In genomic region chr6:162621246-162621645, GRCh38 we compare ENCODE assay signal across 11 cellular contexts.
DNase-seq lines count a peak whose midpoint lies in the region; ATAC-seq, FAIRE-seq and TF ChIP-seq lines count a peak whose summit lies in the region.
"Had no signal": no experiment of that assay in that cellular context is flagged by ENCODE, and none has a peak within 500 bp of the region (broad histone marks: within the 10 kb centered on the region; RNA-seq: fewer than 3 reads in every experiment).

No MANE protein-coding gene starts in this region.

- ATAC-seq in heart right ventricle (peak in 6 of 8 donors; percentile 20 to 78 (median 46)), aorta (ENCODE audit: low FRiP score) (no peak)

- H3K27me3 Mint-ChIP-seq in stimulated activated naive CD8-positive, alpha-beta T cell treated with anti-CD3 and anti-CD28 coated beads, Interleukin-15, Interleukin-2, amounts not matched to agents 100 ng/mL and 50 ng/mL, for 24 hours: no peaks in the 10 kb centered on the region
- H3K27me3 Mint-ChIP-seq: central memory CD8-positive, alpha-beta T cell had no signal

- H3K27ac Mint-ChIP-seq in stimulated activated naive CD8-positive, alpha-beta T cell treated with anti-CD3 and anti-CD28 coated beads, Interleukin-15, Interleukin-2, amounts not matched to agents 100 ng/mL and 50 ng/mL, for 24 hours: peak overlapping the region; percentile 31

- WGBS in heart right ventricle, 2 donors: 40 to 55% methylated on average over 4 of the region's 4 CpGs
- WGBS in aorta, 2 donors: 61 to 63% methylated on average over 4 of the region's 4 CpGs

- DNase-seq in heart right ventricle: no peak
- DNase-seq in left ventricle myocardium inferior: no peak
- peak; percentile 4 for DNase-seq in RPMI7951 (ENCODE audit: low read depth)
- DNase-seq in fibroblast of villous mesenchyme (ENCODE audit: low read depth): peak; percentile 10
- no peak for DNase-seq in aorta
- DNase-seq in EL: no peak
- no peak for DNase-seq in HTR-8/SVneo (ENCODE audit: insufficient read length, low spot score)
- DNase-seq: posterior cingulate gyrus had no signal

- H3K4me3 Mint-ChIP-seq in stimulated activated naive CD8-positive, alpha-beta T cell treated with anti-CD3 and anti-CD28 coated beads, Interleukin-15, Interleukin-2, amounts not matched to agents 100 ng/mL and 50 ng/mL, for 24 hours: no peak overlapping the region
- H3K4me3 Mint-ChIP-seq: central memory CD8-positive, alpha-beta T cell had no signal

- no peaks in the 10 kb centered on the region for H3K9me3 Mint-ChIP-seq in stimulated activated naive CD8-positive, alpha-beta T cell treated with anti-CD3 and anti-CD28 coated beads, Interleukin-15, Interleukin-2, amounts not matched to agents 100 ng/mL and 50 ng/mL, for 24 hours
- H3K9me3 Mint-ChIP-seq: central memory CD8-positive, alpha-beta T cell had no signal

- H3K27ac ChIP-seq in heart right ventricle: no peak overlapping the region
- H3K27ac ChIP-seq in left ventricle myocardium inferior (replicated peaks): no peak overlapping the region
- H3K27ac ChIP-seq in aorta (ENCODE audit: low read depth in 1 of 2, low read length in 2 of 2): no peak overlapping the region
- H3K27ac ChIP-seq: VCaP had no signal

- no peak for FAIRE-seq in HTR-8/SVneo (lab: Jason Lieb, UNC)

- H3K36me3 Mint-ChIP-seq in stimulated activated naive CD8-positive, alpha-beta T cell treated with anti-CD3 and anti-CD28 coated beads, Interleukin-15, Interleukin-2, amounts not matched to agents 100 ng/mL and 50 ng/mL, for 24 hours (ENCODE audit: low read depth): no peaks in the 10 kb centered on the region

- no peak for TF ChIP-seq CTCF in heart right ventricle (IDR thresholded peaks at IDR 0.05)
- TF ChIP-seq CTCF in left ventricle myocardium inferior (IDR thresholded peaks at IDR 0.05; ENCODE audit: borderline replicate concordance): no peak
- no peak for TF ChIP-seq CTCF in fibroblast of villous mesenchyme (IDR thresholded peaks at IDR 0.05; ENCODE audit: insufficient read depth, low read depth, low read length)

- H3K27me3 ChIP-seq in heart right ventricle (no peaks in the 10 kb centered on the region), left ventricle myocardium inferior (ENCODE audit: low read depth) (no peaks in the 10 kb centered on the region), aorta (ENCODE audit: control insufficient read depth in 1 of 2, insufficient read depth in 2 of 2, low read length in 1 of 2) (no peaks in the 10 kb centered on the region)

- H3K9me3 ChIP-seq in heart right ventricle (no peaks in the 10 kb centered on the region), left ventricle myocardium inferior (replicated peaks) (no peaks in the 10 kb centered on the region), aorta (ENCODE audit: control insufficient read depth, low read length) (no peaks in the 10 kb centered on the region)

- H3K36me3 ChIP-seq in heart right ventricle (no peaks in the 10 kb centered on the region), left ventricle myocardium inferior (no peaks in the 10 kb centered on the region), aorta (ENCODE audit: control insufficient read depth in 1 of 2, insufficient read depth in 2 of 2, low read length in 1 of 2) (no peaks in the 10 kb centered on the region)

- no peak overlapping the region for H3K4me3 ChIP-seq in heart right ventricle
- no peak overlapping the region for H3K4me3 ChIP-seq in left ventricle myocardium inferior
- H3K4me3 ChIP-seq in fibroblast of villous mesenchyme (ENCODE audit: low read depth, low read length): no peak overlapping the region
- no peak overlapping the region for H3K4me3 ChIP-seq in aorta (ENCODE audit: low read length in 2 of 2)

- no peaks in the 10 kb centered on the region for H3K4me1 Mint-ChIP-seq in stimulated activated naive CD8-positive, alpha-beta T cell treated with anti-CD3 and anti-CD28 coated beads, Interleukin-15, Interleukin-2, amounts not matched to agents 100 ng/mL and 50 ng/mL, for 24 hours (ENCODE audit: low read depth)
- H3K4me1 Mint-ChIP-seq: central memory CD8-positive, alpha-beta T cell had no signal

- H3K4me1 ChIP-seq in heart right ventricle (peaks cover 0 to 19% (median 4%) of the 10 kb centered on the region in 9 donors), left ventricle myocardium inferior (peaks cover 18% of the 10 kb centered on the region), aorta (ENCODE audit: control insufficient read depth in 1 of 2, insufficient read depth in 2 of 2, low read length in 2 of 2) (no peaks in the 10 kb centered on the region)

- intact Hi-C loops in heart right ventricle (cut with DNase I): no loop called here
- intact Hi-C loops in left ventricle myocardium inferior (cut with micrococcal nuclease): no loop called here
- intact Hi-C loops in aorta (cut with DNase I): no loop called here

Comparison
In these comparisons a context has a peak if more than half of its experiments do, and no peak if none do; other contexts are left out.
1. DNase-seq: peak in RPMI7951 (single experiment) and fibroblast of villous mesenchyme (single experiment); none in heart right ventricle (0 of 2), left ventricle myocardium inferior (single experiment), aorta (0 of 2), EL (single experiment) and HTR-8/SVneo (single experiment).